Comparison of ENCODE assay signal across 1 cellular context in the genomic region with DNA sequence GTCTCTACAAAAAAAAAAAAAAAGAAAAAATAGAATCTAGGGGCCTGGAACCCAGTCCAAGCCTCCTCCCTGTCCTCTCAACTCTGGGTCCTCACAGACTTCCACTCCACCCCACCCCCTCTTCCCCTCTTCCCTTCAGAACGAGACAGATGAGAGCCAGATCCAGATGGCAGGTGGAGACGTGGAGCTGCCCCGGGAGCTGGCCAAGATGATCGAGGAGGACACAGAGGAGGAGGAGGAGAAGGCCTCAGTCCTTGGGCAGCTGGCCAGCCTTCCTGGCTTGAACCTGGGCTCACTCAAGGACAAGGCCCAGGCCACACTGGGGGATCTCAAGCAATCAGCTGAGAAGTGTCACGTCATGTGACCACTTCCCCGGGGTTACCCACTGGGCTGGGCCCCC.
TF ChIP-seq lines count a peak whose summit lies in the region.

No MANE protein-coding gene starts in this region.

TF ChIP-seq in HepG2, 621 proteins besides CTCF, POLR2A, EP300 and RAD21:
- TF ChIP-seq CREB1 (IDR thresholded peaks at IDR 0.05) (peak; percentile 18; the same call in 1 of the 2 replicates), CREB1 (CRISPR knock-in tag; IDR thresholded peaks at IDR 0.05) (no peak), TAF1 (CRISPR knock-in tag; IDR thresholded peaks at IDR 0.05) (no peak)
